12 cellular contexts compared by ENCODE assay signal in genomic region chr10:120945801-120946302, GRCh38.
DNase-seq lines count a peak whose midpoint lies in the region; ATAC-seq, FAIRE-seq and TF ChIP-seq lines count a peak whose summit lies in the region.
"Had no signal": no experiment of that assay in that cellular context is flagged by ENCODE, and none has a peak within 500 bp of the region (broad histone marks: within the 10 kb centered on the region; RNA-seq: fewer than 3 reads in every experiment).

No MANE protein-coding gene starts in this region.

- H3K4me3 ChIP-seq in fibroblast of lung (replicated peaks in 1 of 4; ENCODE audit: control extremely low read depth in 1 of 4, insufficient read depth in 1 of 4, low read depth in 3 of 4, low read length in 4 of 4) = no peak overlapping the region
- H3K4me3 ChIP-seq: Peyer's patch, vagina had no signal

- H3K36me3 ChIP-seq in fibroblast of lung (ENCODE audit: control insufficient read depth, insufficient read depth, low read length) = no peaks in the 10 kb centered on the region
- H3K36me3 ChIP-seq: Peyer's patch, vagina had no signal

- H4K20me1 ChIP-seq in fibroblast of lung (ENCODE audit: control insufficient read depth, extremely low read depth, insufficient read depth, low read length) = no peaks in the 10 kb centered on the region

- peak; percentile 49 for ATAC-seq in Right ventricle myocardium inferior
- ATAC-seq in HG02763 (IDR thresholded peaks at IDR 0.05; ENCODE audit: unreplicated experiment) = no peak

- intact Hi-C loops in Right ventricle myocardium inferior (cut with DNase I) = no loop called here
- intact Hi-C loops in cardiac septum (cut with DNase I) = loop anchor here (5.0 kb wide), 1 partner anchor 661 kb away; no protein-coding TSS in a partner anchor
- intact Hi-C loops in activated T-helper 2 cell treated with anti-CD3 and anti-CD28 coated beads, Interferon-gamma antibody, Interleukin-2, Interleukin-4, amounts not matched to agents 10 μg/mL and 5 μg/mL and 100 μg/mL, durations not matched to agents 14 hours and 24 hours and 36 hours (cut with micrococcal nuclease) = no loop called here

- H3K27me3 Mint-ChIP-seq in activated T-helper 2 cell treated with anti-CD3 and anti-CD28 coated beads, Interferon-gamma antibody, Interleukin-2, Interleukin-4, amounts not matched to agents 10 μg/mL and 5 μg/mL and 100 μg/mL, durations not matched to agents 14 hours and 24 hours and 36 hours (ENCODE audit: low read depth) = peaks cover 19% of the 10 kb centered on the region

- H3K9me3 Mint-ChIP-seq in activated T-helper 2 cell treated with anti-CD3 and anti-CD28 coated beads, Interferon-gamma antibody, Interleukin-2, Interleukin-4, amounts not matched to agents 10 μg/mL and 5 μg/mL and 100 μg/mL, durations not matched to agents 14 hours and 24 hours and 36 hours = no peaks in the 10 kb centered on the region
- H3K9me3 Mint-ChIP-seq: activated naive CD8-positive, alpha-beta T cell treated with anti-CD3 and anti-CD28 coated beads for 36 hours had no signal

- no peaks in the 10 kb centered on the region for H3K36me3 Mint-ChIP-seq in activated T-helper 2 cell treated with anti-CD3 and anti-CD28 coated beads, Interferon-gamma antibody, Interleukin-2, Interleukin-4, amounts not matched to agents 10 μg/mL and 5 μg/mL and 100 μg/mL, durations not matched to agents 14 hours and 24 hours and 36 hours (ENCODE audit: low read depth)

- H2AFZ ChIP-seq in fibroblast of lung (ENCODE audit: low read length) = no peak overlapping the region

- no peak for DNase-seq in Right ventricle myocardium inferior (ENCODE audit: missing footprints)
- DNase-seq in cardiac septum (ENCODE audit: low spot score) = no peak
- DNase-seq in fibroblast of lung (ENCODE audit: low read depth in 2 of 2) = peak; percentile 9 to 61
- peak; percentile 13 for DNase-seq in myocyte (ENCODE audit: low read depth)
- peak; percentile 25 for DNase-seq in urothelium cell line (ENCODE audit: low spot score)
- DNase-seq in activated T-helper 2 cell treated with anti-CD3 and anti-CD28 coated beads, Interferon-gamma antibody, Interleukin-2, Interleukin-4, amounts not matched to agents 10 μg/mL and 5 μg/mL and 100 μg/mL, durations not matched to agents 14 hours and 24 hours and 36 hours (ENCODE audit: low spot score) = no peak
- DNase-seq in activated CD4-positive, alpha-beta T cell treated with anti-CD3 and anti-CD28 coated beads, Interleukin-2, amount 50 U/mL, for 4 hours = no peak
- DNase-seq: activated naive CD8-positive, alpha-beta T cell treated with anti-CD3 and anti-CD28 coated beads for 36 hours; NCI-H1436 treated with DMSO at 0.1 percent for 48 hours; Peyer's patch had no signal

- H3K4me1 ChIP-seq in fibroblast of lung (ENCODE audit: control insufficient read depth, extremely low read depth, insufficient read depth, low read length) = peaks cover 2% of the 10 kb centered on the region
- H3K4me1 ChIP-seq: vagina had no signal

- no peak for TF ChIP-seq CTCF in fibroblast of lung (conservative IDR thresholded peaks at IDR 0.05 in 1 of 2, IDR thresholded peaks at IDR 0.05 in 1 of 2; ENCODE audit: low read depth in 1 of 2, low read length in 2 of 2)

- no peak for FAIRE-seq in urothelium cell line (lab: Jason Lieb, UNC)

- no peak overlapping the region for H3K4me3 Mint-ChIP-seq in activated T-helper 2 cell treated with anti-CD3 and anti-CD28 coated beads, Interferon-gamma antibody, Interleukin-2, Interleukin-4, amounts not matched to agents 10 μg/mL and 5 μg/mL and 100 μg/mL, durations not matched to agents 14 hours and 24 hours and 36 hours (ENCODE audit: low read depth)
- H3K4me3 Mint-ChIP-seq: activated naive CD8-positive, alpha-beta T cell treated with anti-CD3 and anti-CD28 coated beads for 36 hours had no signal

- peaks cover 7% of the 10 kb centered on the region for H3K4me1 Mint-ChIP-seq in activated T-helper 2 cell treated with anti-CD3 and anti-CD28 coated beads, Interferon-gamma antibody, Interleukin-2, Interleukin-4, amounts not matched to agents 10 μg/mL and 5 μg/mL and 100 μg/mL, durations not matched to agents 14 hours and 24 hours and 36 hours (ENCODE audit: low read depth)

- H3K9me3 ChIP-seq in fibroblast of lung (ENCODE audit: control insufficient read depth, insufficient read depth, low read depth, low read length) = no peaks in the 10 kb centered on the region
- H3K9me3 ChIP-seq: Peyer's patch, vagina had no signal

- no peak overlapping the region for H3K9ac ChIP-seq in fibroblast of lung (ENCODE audit: insufficient read depth, low read length)

- no peaks in the 10 kb centered on the region for H3K79me2 ChIP-seq in fibroblast of lung (ENCODE audit: control insufficient read depth, insufficient read depth, low read length)

- H3K27ac Mint-ChIP-seq in activated T-helper 2 cell treated with anti-CD3 and anti-CD28 coated beads, Interferon-gamma antibody, Interleukin-2, Interleukin-4, amounts not matched to agents 10 μg/mL and 5 μg/mL and 100 μg/mL, durations not matched to agents 14 hours and 24 hours and 36 hours = no peak overlapping the region
- H3K27ac Mint-ChIP-seq: activated naive CD8-positive, alpha-beta T cell treated with anti-CD3 and anti-CD28 coated beads for 36 hours had no signal

- H3K4me2 ChIP-seq in fibroblast of lung (ENCODE audit: extremely low read depth, insufficient read depth, low read length) = no peak overlapping the region

- H3K27ac ChIP-seq in fibroblast of lung (ENCODE audit: insufficient read depth, low read length) = no peak overlapping the region
- H3K27ac ChIP-seq: Peyer's patch, vagina had no signal

- peaks cover 9% of the 10 kb centered on the region for H3K27me3 ChIP-seq in fibroblast of lung (ENCODE audit: control insufficient read depth, insufficient read depth, low read length)
- H3K27me3 ChIP-seq: vagina had no signal

Comparison
In these comparisons a context has a peak if more than half of its experiments do, and no peak if none do; other contexts are left out.
1. DNase-seq: peak in fibroblast of lung (2 of 2), myocyte (single experiment) and urothelium cell line (single experiment); none in Right ventricle myocardium inferior (single experiment), cardiac septum (single experiment), activated T-helper 2 cell treated with anti-CD3 and anti-CD28 coated beads, Interferon-gamma antibody, Interleukin-2, Interleukin-4, amounts not matched to agents 10 μg/mL and 5 μg/mL and 100 μg/mL, durations not matched to agents 14 hours and 24 hours and 36 hours (single experiment) and activated CD4-positive, alpha-beta T cell treated with anti-CD3 and anti-CD28 coated beads, Interleukin-2, amount 50 U/mL, for 4 hours (0 of 2).